Comparison of ENCODE assay signal across 1 cellular context in the genomic region with DNA sequence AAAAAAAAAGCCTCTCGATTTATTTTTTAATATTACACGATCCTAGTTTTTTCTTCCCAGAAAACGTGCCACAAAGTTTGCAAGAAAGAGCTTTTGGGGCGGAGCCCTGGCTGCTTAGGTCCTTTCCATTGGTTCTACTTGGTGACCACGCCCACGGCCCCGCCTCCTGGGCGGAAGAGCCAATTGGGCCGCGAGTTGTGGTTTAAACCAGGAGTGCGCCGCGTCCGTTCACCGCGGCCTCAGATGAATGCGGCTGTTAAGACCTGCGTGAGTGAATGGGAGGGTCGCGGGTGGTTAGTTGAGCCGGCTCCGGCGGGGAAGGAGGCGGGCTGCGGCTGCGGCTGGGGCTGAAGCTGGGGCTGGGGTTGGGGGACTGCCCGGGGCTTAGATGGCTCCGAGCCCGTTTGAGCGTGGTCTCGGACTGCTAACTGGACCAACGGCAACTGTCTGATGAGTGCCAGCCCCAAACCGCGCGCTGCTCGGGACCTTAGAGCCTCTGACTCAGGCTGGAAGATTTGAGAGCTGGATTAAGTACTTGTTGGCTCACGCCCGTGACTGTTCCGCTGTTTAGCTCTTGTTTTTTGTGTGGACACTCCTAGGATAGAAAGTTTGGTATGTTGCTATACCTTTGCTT.
TF ChIP-seq lines count a peak whose summit lies in the region.

A gene (plus strand): TSS at position 231 of the 634 bp plus-strand sequence. CDS start 458 bp downstream, outside the sequence.

TF ChIP-seq in K562, 482 proteins besides CTCF, POLR2A, EP300 and RAD21 (continued from another document and continues in another):
- TF ChIP-seq, protein P1, sequence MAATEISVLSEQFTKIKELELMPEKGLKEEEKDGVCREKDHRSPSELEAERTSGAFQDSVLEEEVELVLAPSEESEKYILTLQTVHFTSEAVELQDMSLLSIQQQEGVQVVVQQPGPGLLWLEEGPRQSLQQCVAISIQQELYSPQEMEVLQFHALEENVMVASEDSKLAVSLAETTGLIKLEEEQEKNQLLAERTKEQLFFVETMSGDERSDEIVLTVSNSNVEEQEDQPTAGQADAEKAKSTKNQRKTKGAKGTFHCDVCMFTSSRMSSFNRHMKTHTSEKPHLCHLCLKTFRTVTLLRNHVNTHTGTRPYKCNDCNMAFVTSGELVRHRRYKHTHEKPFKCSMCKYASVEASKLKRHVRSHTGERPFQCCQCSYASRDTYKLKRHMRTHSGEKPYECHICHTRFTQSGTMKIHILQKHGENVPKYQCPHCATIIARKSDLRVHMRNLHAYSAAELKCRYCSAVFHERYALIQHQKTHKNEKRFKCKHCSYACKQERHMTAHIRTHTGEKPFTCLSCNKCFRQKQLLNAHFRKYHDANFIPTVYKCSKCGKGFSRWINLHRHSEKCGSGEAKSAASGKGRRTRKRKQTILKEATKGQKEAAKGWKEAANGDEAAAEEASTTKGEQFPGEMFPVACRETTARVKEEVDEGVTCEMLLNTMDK (IDR thresholded peaks at IDR 0.05; ENCODE audit: borderline replicate concordance, insufficient read depth, low read depth, low read length, poor library complexity, severe bottlenecking): no peak
- TF ChIP-seq SMARCA4 (IDR thresholded peaks at IDR 0.05) (no peak), ZNF780A (CRISPR knock-in tag; IDR thresholded peaks at IDR 0.05) (no peak), HDAC1 (IDR thresholded peaks at IDR 0.05) (peak in 1 of 2 experiments; percentile 70; a peak in 1 of 4 replicates), PCBP1 (IDR thresholded peaks at IDR 0.05; ENCODE audit: low read depth, low read length, poor library complexity, severe bottlenecking) (no peak), CREB1 (IDR thresholded peaks at IDR 0.05) (peak; percentile 59), CREB1 (CRISPR knock-in tag; IDR thresholded peaks at IDR 0.05) (peak; percentile 58), ARID1B (IDR thresholded peaks at IDR 0.05) (peak; percentile 31; the same call in 1 of the 2 replicates), MTA1 (IDR thresholded peaks at IDR 0.05; ENCODE audit: borderline replicate concordance) (no peak), OTX1 (CRISPR knock-in tag; IDR thresholded peaks at IDR 0.05) (no peak), NR2F6 (CRISPR knock-in tag; IDR thresholded peaks at IDR 0.05) (no peak), ESRRA (IDR thresholded peaks at IDR 0.05; ENCODE audit: borderline replicate concordance, low read depth) (peak; percentile 72; the same call in 1 of the 2 replicates), NFXL1 (CRISPR knock-in tag; IDR thresholded peaks at IDR 0.05) (no peak), POLR2B (IDR thresholded peaks at IDR 0.05; ENCODE audit: low read depth, partially characterized antibody) (peak; percentile 87), RBBP5 (IDR thresholded peaks at IDR 0.05; ENCODE audit: borderline replicate concordance, insufficient read depth, low read length, poor library complexity, severe bottlenecking) (peak; percentile 65), TEAD4 (IDR thresholded peaks at IDR 0.05; ENCODE audit: low read length) (no peak), TEAD4 (CRISPR knock-in tag; IDR thresholded peaks at IDR 0.05; ENCODE audit: borderline replicate concordance) (no peak), ZNF121 (CRISPR knock-in tag; conservative IDR thresholded peaks at IDR 0.05) (no peak), BRCA1 (IDR thresholded peaks at IDR 0.05) (no peak), BRCA1 (CRISPR knock-in tag; IDR thresholded peaks at IDR 0.05) (no peak), NBN (IDR thresholded peaks at IDR 0.05; ENCODE audit: low read depth) (peak; percentile 64), ZNF444 (CRISPR knock-in tag; IDR thresholded peaks at IDR 0.05) (no peak), PRPF4 (IDR thresholded peaks at IDR 0.05; ENCODE audit: insufficient read depth, low read depth, low read length, poor library complexity, severe bottlenecking) (no peak)
- TF ChIP-seq, protein P2, sequence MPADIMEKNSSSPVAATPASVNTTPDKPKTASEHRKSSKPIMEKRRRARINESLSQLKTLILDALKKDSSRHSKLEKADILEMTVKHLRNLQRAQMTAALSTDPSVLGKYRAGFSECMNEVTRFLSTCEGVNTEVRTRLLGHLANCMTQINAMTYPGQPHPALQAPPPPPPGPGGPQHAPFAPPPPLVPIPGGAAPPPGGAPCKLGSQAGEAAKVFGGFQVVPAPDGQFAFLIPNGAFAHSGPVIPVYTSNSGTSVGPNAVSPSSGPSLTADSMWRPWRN (IDR thresholded peaks at IDR 0.05; ENCODE audit: low read depth): no peak
- TF ChIP-seq, protein P3, sequence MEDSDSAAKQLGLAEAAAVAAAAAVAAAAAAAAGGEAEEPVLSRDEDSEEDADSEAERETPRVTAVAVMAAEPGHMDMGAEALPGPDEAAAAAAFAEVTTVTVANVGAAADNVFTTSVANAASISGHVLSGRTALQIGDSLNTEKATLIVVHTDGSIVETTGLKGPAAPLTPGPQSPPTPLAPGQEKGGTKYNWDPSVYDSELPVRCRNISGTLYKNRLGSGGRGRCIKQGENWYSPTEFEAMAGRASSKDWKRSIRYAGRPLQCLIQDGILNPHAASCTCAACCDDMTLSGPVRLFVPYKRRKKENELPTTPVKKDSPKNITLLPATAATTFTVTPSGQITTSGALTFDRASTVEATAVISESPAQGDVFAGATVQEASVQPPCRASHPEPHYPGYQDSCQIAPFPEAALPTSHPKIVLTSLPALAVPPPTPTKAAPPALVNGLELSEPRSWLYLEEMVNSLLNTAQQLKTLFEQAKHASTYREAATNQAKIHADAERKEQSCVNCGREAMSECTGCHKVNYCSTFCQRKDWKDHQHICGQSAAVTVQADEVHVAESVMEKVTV (CRISPR knock-in tag; IDR thresholded peaks at IDR 0.05): no peak
- TF ChIP-seq, protein P4, sequence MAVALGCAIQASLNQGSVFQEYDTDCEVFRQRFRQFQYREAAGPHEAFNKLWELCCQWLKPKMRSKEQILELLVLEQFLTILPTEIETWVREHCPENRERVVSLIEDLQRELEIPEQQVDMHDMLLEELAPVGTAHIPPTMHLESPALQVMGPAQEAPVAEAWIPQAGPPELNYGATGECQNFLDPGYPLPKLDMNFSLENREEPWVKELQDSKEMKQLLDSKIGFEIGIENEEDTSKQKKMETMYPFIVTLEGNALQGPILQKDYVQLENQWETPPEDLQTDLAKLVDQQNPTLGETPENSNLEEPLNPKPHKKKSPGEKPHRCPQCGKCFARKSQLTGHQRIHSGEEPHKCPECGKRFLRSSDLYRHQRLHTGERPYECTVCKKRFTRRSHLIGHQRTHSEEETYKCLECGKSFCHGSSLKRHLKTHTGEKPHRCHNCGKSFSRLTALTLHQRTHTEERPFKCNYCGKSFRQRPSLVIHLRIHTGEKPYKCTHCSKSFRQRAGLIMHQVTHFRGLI (CRISPR knock-in tag; IDR thresholded peaks at IDR 0.05): no peak
- TF ChIP-seq, protein P5, sequence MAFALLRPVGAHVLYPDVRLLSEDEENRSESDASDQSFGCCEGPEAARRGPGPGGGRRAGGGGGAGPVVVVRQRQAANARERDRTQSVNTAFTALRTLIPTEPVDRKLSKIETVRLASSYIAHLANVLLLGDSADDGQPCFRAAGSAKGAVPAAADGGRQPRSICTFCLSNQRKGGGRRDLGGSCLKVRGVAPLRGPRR (CRISPR knock-in tag; IDR thresholded peaks at IDR 0.05): no peak
- TF ChIP-seq, protein P6, sequence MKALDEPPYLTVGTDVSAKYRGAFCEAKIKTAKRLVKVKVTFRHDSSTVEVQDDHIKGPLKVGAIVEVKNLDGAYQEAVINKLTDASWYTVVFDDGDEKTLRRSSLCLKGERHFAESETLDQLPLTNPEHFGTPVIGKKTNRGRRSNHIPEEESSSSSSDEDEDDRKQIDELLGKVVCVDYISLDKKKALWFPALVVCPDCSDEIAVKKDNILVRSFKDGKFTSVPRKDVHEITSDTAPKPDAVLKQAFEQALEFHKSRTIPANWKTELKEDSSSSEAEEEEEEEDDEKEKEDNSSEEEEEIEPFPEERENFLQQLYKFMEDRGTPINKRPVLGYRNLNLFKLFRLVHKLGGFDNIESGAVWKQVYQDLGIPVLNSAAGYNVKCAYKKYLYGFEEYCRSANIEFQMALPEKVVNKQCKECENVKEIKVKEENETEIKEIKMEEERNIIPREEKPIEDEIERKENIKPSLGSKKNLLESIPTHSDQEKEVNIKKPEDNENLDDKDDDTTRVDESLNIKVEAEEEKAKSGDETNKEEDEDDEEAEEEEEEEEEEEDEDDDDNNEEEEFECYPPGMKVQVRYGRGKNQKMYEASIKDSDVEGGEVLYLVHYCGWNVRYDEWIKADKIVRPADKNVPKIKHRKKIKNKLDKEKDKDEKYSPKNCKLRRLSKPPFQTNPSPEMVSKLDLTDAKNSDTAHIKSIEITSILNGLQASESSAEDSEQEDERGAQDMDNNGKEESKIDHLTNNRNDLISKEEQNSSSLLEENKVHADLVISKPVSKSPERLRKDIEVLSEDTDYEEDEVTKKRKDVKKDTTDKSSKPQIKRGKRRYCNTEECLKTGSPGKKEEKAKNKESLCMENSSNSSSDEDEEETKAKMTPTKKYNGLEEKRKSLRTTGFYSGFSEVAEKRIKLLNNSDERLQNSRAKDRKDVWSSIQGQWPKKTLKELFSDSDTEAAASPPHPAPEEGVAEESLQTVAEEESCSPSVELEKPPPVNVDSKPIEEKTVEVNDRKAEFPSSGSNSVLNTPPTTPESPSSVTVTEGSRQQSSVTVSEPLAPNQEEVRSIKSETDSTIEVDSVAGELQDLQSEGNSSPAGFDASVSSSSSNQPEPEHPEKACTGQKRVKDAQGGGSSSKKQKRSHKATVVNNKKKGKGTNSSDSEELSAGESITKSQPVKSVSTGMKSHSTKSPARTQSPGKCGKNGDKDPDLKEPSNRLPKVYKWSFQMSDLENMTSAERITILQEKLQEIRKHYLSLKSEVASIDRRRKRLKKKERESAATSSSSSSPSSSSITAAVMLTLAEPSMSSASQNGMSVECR (CRISPR knock-in tag; IDR thresholded peaks at IDR 0.05): no peak
- TF ChIP-seq, protein P7, sequence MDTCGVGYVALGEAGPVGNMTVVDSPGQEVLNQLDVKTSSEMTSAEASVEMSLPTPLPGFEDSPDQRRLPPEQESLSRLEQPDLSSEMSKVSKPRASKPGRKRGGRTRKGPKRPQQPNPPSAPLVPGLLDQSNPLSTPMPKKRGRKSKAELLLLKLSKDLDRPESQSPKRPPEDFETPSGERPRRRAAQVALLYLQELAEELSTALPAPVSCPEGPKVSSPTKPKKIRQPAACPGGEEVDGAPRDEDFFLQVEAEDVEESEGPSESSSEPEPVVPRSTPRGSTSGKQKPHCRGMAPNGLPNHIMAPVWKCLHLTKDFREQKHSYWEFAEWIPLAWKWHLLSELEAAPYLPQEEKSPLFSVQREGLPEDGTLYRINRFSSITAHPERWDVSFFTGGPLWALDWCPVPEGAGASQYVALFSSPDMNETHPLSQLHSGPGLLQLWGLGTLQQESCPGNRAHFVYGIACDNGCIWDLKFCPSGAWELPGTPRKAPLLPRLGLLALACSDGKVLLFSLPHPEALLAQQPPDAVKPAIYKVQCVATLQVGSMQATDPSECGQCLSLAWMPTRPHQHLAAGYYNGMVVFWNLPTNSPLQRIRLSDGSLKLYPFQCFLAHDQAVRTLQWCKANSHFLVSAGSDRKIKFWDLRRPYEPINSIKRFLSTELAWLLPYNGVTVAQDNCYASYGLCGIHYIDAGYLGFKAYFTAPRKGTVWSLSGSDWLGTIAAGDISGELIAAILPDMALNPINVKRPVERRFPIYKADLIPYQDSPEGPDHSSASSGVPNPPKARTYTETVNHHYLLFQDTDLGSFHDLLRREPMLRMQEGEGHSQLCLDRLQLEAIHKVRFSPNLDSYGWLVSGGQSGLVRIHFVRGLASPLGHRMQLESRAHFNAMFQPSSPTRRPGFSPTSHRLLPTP (IDR thresholded peaks at IDR 0.05; ENCODE audit: borderline replicate concordance, extremely low read depth, insufficient read length): no peak
- TF ChIP-seq, protein P8, sequence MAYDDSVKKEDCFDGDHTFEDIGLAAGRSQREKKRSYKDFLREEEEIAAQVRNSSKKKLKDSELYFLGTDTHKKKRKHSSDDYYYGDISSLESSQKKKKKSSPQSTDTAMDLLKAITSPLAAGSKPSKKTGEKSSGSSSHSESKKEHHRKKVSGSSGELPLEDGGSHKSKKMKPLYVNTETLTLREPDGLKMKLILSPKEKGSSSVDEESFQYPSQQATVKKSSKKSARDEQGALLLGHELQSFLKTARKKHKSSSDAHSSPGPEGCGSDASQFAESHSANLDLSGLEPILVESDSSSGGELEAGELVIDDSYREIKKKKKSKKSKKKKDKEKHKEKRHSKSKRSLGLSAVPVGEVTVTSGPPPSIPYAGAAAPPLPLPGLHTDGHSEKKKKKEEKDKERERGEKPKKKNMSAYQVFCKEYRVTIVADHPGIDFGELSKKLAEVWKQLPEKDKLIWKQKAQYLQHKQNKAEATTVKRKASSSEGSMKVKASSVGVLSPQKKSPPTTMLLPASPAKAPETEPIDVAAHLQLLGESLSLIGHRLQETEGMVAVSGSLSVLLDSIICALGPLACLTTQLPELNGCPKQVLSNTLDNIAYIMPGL (CRISPR knock-in tag; IDR thresholded peaks at IDR 0.05): no peak
- TF ChIP-seq, protein P9, sequence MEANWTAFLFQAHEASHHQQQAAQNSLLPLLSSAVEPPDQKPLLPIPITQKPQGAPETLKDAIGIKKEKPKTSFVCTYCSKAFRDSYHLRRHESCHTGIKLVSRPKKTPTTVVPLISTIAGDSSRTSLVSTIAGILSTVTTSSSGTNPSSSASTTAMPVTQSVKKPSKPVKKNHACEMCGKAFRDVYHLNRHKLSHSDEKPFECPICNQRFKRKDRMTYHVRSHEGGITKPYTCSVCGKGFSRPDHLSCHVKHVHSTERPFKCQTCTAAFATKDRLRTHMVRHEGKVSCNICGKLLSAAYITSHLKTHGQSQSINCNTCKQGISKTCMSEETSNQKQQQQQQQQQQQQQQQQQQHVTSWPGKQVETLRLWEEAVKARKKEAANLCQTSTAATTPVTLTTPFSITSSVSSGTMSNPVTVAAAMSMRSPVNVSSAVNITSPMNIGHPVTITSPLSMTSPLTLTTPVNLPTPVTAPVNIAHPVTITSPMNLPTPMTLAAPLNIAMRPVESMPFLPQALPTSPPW (CRISPR knock-in tag; IDR thresholded peaks at IDR 0.05): 0 out of 2 replicates have a peak, but pooled peaks have one; percentile 22
- TF ChIP-seq, protein P10, sequence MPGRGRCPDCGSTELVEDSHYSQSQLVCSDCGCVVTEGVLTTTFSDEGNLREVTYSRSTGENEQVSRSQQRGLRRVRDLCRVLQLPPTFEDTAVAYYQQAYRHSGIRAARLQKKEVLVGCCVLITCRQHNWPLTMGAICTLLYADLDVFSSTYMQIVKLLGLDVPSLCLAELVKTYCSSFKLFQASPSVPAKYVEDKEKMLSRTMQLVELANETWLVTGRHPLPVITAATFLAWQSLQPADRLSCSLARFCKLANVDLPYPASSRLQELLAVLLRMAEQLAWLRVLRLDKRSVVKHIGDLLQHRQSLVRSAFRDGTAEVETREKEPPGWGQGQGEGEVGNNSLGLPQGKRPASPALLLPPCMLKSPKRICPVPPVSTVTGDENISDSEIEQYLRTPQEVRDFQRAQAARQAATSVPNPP (IDR thresholded peaks at IDR 0.05; ENCODE audit: borderline replicate concordance, insufficient read depth, insufficient read length): no peak
- TF ChIP-seq, protein P11, sequence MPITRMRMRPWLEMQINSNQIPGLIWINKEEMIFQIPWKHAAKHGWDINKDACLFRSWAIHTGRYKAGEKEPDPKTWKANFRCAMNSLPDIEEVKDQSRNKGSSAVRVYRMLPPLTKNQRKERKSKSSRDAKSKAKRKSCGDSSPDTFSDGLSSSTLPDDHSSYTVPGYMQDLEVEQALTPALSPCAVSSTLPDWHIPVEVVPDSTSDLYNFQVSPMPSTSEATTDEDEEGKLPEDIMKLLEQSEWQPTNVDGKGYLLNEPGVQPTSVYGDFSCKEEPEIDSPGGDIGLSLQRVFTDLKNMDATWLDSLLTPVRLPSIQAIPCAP (CRISPR knock-in tag; IDR thresholded peaks at IDR 0.05; ENCODE audit: borderline replicate concordance): no peak
